10 cellular contexts compared by ENCODE assay signal in the genomic region with DNA sequence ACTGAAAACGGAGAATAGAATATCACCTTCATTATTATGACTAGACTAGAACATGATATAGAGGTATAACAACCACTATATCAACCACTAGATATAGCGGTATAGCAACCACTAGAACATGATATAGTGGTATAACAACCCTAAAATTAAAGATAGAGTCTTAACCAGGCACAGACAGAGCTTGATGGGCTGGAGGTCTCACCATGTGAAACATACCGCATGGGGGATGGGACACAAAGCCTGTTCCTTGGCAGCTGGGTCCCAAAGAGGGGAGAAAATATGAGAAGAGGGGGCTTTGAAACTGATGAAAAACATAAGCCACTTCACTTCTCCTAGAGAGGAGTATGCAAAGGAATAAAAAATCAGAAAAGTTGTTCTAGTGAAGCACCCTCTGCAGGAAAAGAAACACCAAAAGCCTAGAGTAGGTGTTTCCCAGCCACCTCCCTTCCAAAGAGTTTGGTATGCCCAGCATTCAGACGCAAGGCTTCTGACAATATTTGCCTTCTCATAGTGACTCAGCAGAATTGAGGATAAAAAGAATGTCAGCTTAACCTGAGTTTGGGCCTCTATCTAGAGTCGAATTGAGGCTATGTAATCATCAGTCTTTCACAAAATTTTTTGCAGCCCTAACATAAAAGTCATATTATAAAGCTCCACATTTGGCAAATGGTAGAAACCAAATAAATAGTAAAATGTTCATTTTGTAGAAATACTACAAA.
DNase-seq lines count a peak whose midpoint lies in the region; ATAC-seq and TF ChIP-seq lines count a peak whose summit lies in the region.
"Had no signal": no experiment of that assay in that cellular context is flagged by ENCODE, and none has a peak within 500 bp of the region (broad histone marks: within the 10 kb centered on the region; RNA-seq: fewer than 3 reads in every experiment).

No MANE protein-coding gene starts in this region.

- in situ Hi-C loops in ACHN (cut with HindIII; ENCODE audit: low pct_ligation_motif_present, low pct_unique_long_range_greater_than_20kb, low sequenced_read_pairs) (no loop called here), transverse colon (cut with MboI; ENCODE audit: low pct_ligation_motif_present in 1 of 4, low pct_unique_long_range_greater_than_20kb in 1 of 4, low sequenced_read_pairs in 3 of 4) (no loop called here)

- no peak overlapping the region for H3K9ac ChIP-seq in iPS-18a (ENCODE audit: low read length)

- peak overlapping the region; percentile 79 for H3K27ac Mint-ChIP-seq in WTC11
- H3K27ac Mint-ChIP-seq in activated CD4-positive, alpha-beta memory T cell treated with anti-CD3 and anti-CD28 coated beads, Interleukin-2, amount 10 ng/mL, durations not matched to agents 7 days and 5 days = no peak overlapping the region

- peak overlapping the region; percentile 21 for H3K27ac ChIP-seq in iPS-18a (ENCODE audit: low read length)
- no peak overlapping the region for H3K27ac ChIP-seq in transverse colon
- H3K27ac ChIP-seq: pancreas had no signal

- no peaks in the 10 kb centered on the region for H3K36me3 Mint-ChIP-seq in WTC11
- no peaks in the 10 kb centered on the region for H3K36me3 Mint-ChIP-seq in activated CD4-positive, alpha-beta memory T cell treated with anti-CD3 and anti-CD28 coated beads, Interleukin-2, amount 10 ng/mL, durations not matched to agents 7 days and 5 days (ENCODE audit: low read depth)

- H3K9me3 Mint-ChIP-seq in WTC11 = no peaks in the 10 kb centered on the region
- H3K9me3 Mint-ChIP-seq in activated CD4-positive, alpha-beta memory T cell treated with anti-CD3 and anti-CD28 coated beads, Interleukin-2, amount 10 ng/mL, durations not matched to agents 7 days and 5 days = peaks cover 5% of the 10 kb centered on the region

- no peaks in the 10 kb centered on the region for H3K9me3 ChIP-seq in iPS-18a (ENCODE audit: control insufficient read depth, low read depth, low read length)
- H3K9me3 ChIP-seq in transverse colon = no peaks in the 10 kb centered on the region
- H3K9me3 ChIP-seq: pancreas had no signal

- H3K4me1 ChIP-seq in iPS-18a (ENCODE audit: control insufficient read depth, low read depth, low read length) = peaks cover 14% of the 10 kb centered on the region
- H3K4me1 ChIP-seq in transverse colon = peaks cover 0 to 3% (median 0%) of the 10 kb centered on the region in 4 donors
- H3K4me1 ChIP-seq: pancreas had no signal

- no peaks in the 10 kb centered on the region for H3K27me3 Mint-ChIP-seq in WTC11 (ENCODE audit: low read depth)
- no peaks in the 10 kb centered on the region for H3K27me3 Mint-ChIP-seq in activated CD4-positive, alpha-beta memory T cell treated with anti-CD3 and anti-CD28 coated beads, Interleukin-2, amount 10 ng/mL, durations not matched to agents 7 days and 5 days

- DNase-seq in ACHN = peak; percentile 33
- peak; percentile 16 for DNase-seq in HuH-7 (ENCODE audit: low spot score)
- DNase-seq in WTC11 (ENCODE audit: low spot score) = no peak
- no peak for DNase-seq in transverse colon
- no peak for DNase-seq in posterior cingulate gyrus
- DNase-seq in activated CD4-positive, alpha-beta memory T cell treated with anti-CD3 and anti-CD28 coated beads, Interleukin-2, amount 10 ng/mL, durations not matched to agents 7 days and 5 days = no peak
- DNase-seq: NCI-H1048, pancreas had no signal

- TF ChIP-seq EP300 in transverse colon (IDR thresholded peaks at IDR 0.05; ENCODE audit: low read depth) = no peak

- TF ChIP-seq POLR2A in transverse colon (IDR thresholded peaks at IDR 0.05) = no peak

- H3K4me3 ChIP-seq in iPS-18a (ENCODE audit: low read length) (no peak overlapping the region), transverse colon (no peak overlapping the region)
- H3K4me3 ChIP-seq: pancreas had no signal

- no peak overlapping the region for H3K4me3 Mint-ChIP-seq in WTC11
- no peak overlapping the region for H3K4me3 Mint-ChIP-seq in activated CD4-positive, alpha-beta memory T cell treated with anti-CD3 and anti-CD28 coated beads, Interleukin-2, amount 10 ng/mL, durations not matched to agents 7 days and 5 days

- POLR2A ChIA-PET in WTC11 (lab: Charles Lee) = no interaction called here
- POLR2A ChIA-PET in activated CD4-positive, alpha-beta memory T cell treated with anti-CD3 and anti-CD28 coated beads, Interleukin-2, amount 10 ng/mL, durations not matched to agents 7 days and 5 days (lab: Charles Lee) = no interaction called here

- intact Hi-C loops in transverse colon (cut with DNase I; ENCODE audit: low total_unique reads) = no loop called here
- intact Hi-C loops in posterior cingulate gyrus (cut with DNase I) = no loop called here

- H3K4me1 Mint-ChIP-seq in WTC11 = peaks cover 37% of the 10 kb centered on the region
- no peaks in the 10 kb centered on the region for H3K4me1 Mint-ChIP-seq in activated CD4-positive, alpha-beta memory T cell treated with anti-CD3 and anti-CD28 coated beads, Interleukin-2, amount 10 ng/mL, durations not matched to agents 7 days and 5 days

- TF ChIP-seq CTCF in WTC11 (IDR thresholded peaks at IDR 0.05) = no peak
- TF ChIP-seq CTCF in transverse colon (IDR thresholded peaks at IDR 0.05) = no peak

- H3K36me3 ChIP-seq in iPS-18a (ENCODE audit: control insufficient read depth, low read depth, low read length) (no peaks in the 10 kb centered on the region), transverse colon (no peaks in the 10 kb centered on the region)
- H3K36me3 ChIP-seq: pancreas had no signal

- ATAC-seq in WTC11 = peak; percentile 35; the same call in 1 of the 2 replicates
- ATAC-seq in GM18867 (IDR thresholded peaks at IDR 0.05; ENCODE audit: unreplicated experiment) = no peak

- 72 to 92% methylated on average over 2 to 5 of the region's 5 CpGs for WGBS in transverse colon (ENCODE audit: low coverage in 1 of 2), 2 donors

- CTCF ChIA-PET in WTC11 (lab: Charles Lee) = no interaction called here
- CTCF ChIA-PET in activated CD4-positive, alpha-beta memory T cell treated with anti-CD3 and anti-CD28 coated beads, Interleukin-2, amount 10 ng/mL, durations not matched to agents 7 days and 5 days (lab: Charles Lee) = no interaction called here

- H3K27me3 ChIP-seq in iPS-18a (ENCODE audit: control insufficient read depth, insufficient read depth, low read length) (no peaks in the 10 kb centered on the region), transverse colon (no peaks in the 10 kb centered on the region)
- H3K27me3 ChIP-seq: pancreas had no signal

TF ChIP-seq in WTC11, 78 proteins besides CTCF, POLR2A, EP300 and RAD21:
- TF ChIP-seq ZNF416 (CRISPR knock-in tag; IDR thresholded peaks at IDR 0.05) (no peak), NFE2L1 (CRISPR knock-in tag; IDR thresholded peaks at IDR 0.05) (peak; percentile 70)

Comparison
In these comparisons a context has a peak if more than half of its experiments do, and no peak if none do; other contexts are left out.
1. DNase-seq: peak in ACHN (single experiment) and HuH-7 (single experiment); none in WTC11 (single experiment), transverse colon (single experiment), posterior cingulate gyrus (0 of 10) and activated CD4-positive, alpha-beta memory T cell treated with anti-CD3 and anti-CD28 coated beads, Interleukin-2, amount 10 ng/mL, durations not matched to agents 7 days and 5 days (single experiment).